8 cellular contexts compared by ENCODE assay signal in genomic region chr13:48731957-48732569, GRCh38.
DNase-seq lines count a peak whose midpoint lies in the region; ATAC-seq and TF ChIP-seq lines count a peak whose summit lies in the region.

No MANE protein-coding gene starts in this region.

- H3K9me3 ChIP-seq in ascending aorta (no peaks in the 10 kb centered on the region), WERI-Rb-1 (ENCODE audit: severe bottlenecking) (no peaks in the 10 kb centered on the region)

- DNase-seq in ELR (ENCODE audit: low read depth) (peak; percentile 23), T follicular helper cell (ENCODE audit: low read depth) (peak; percentile 33), ascending aorta (ENCODE audit: low spot score in 2 of 2) (no peak), left kidney (ENCODE audit: low read depth, low spot score) (peak; percentile 65), WERI-Rb-1 (no peak), posterior vena cava (ENCODE audit: low spot score) (no peak)
- DNase-seq in stimulated activated CD8-positive, alpha-beta memory T cell treated with anti-CD3 and anti-CD28 coated beads, Interleukin-15, amount 100 ng/mL, for 24 hours (ENCODE audit: low read depth) = peak; percentile 45

- H3K27me3 ChIP-seq in ascending aorta (no peaks in the 10 kb centered on the region), WERI-Rb-1 (ENCODE audit: insufficient read depth, low read depth, severe bottlenecking) (no peaks in the 10 kb centered on the region)

- H3K4me3 ChIP-seq in ascending aorta (no peak overlapping the region), WERI-Rb-1 (ENCODE audit: low read depth, low read length) (no peak overlapping the region)

- intact Hi-C loops in ascending aorta (cut with DNase I) (no loop called here), posterior vena cava (cut with DNase I) (no loop called here)

- ATAC-seq in HG02678 (IDR thresholded peaks at IDR 0.05; ENCODE audit: unreplicated experiment) = peak; percentile 81

- H3K4me1 ChIP-seq in ascending aorta = no peaks in the 10 kb centered on the region

- H3K27ac ChIP-seq in ascending aorta (no peak overlapping the region), WERI-Rb-1 (no peak overlapping the region)

- H3K36me3 ChIP-seq in ascending aorta (no peaks in the 10 kb centered on the region), WERI-Rb-1 (no peaks in the 10 kb centered on the region)

- TF ChIP-seq CTCF in ascending aorta (IDR thresholded peaks at IDR 0.05) (peak in 2 of 3 experiments; percentile 33 to 37), WERI-Rb-1 (IDR thresholded peaks at IDR 0.05; ENCODE audit: low read depth, low read length) (no peak)

Comparison
In these comparisons a context has a peak if more than half of its experiments do, and no peak if none do; other contexts are left out.
1. DNase-seq: peak in ELR (single experiment), T follicular helper cell (single experiment), left kidney (single experiment) and stimulated activated CD8-positive, alpha-beta memory T cell treated with anti-CD3 and anti-CD28 coated beads, Interleukin-15, amount 100 ng/mL, for 24 hours (single experiment); none in ascending aorta (0 of 2), WERI-Rb-1 (single experiment) and posterior vena cava (single experiment).